1 cellular context compared by ENCODE assay signal in the genomic region with DNA sequence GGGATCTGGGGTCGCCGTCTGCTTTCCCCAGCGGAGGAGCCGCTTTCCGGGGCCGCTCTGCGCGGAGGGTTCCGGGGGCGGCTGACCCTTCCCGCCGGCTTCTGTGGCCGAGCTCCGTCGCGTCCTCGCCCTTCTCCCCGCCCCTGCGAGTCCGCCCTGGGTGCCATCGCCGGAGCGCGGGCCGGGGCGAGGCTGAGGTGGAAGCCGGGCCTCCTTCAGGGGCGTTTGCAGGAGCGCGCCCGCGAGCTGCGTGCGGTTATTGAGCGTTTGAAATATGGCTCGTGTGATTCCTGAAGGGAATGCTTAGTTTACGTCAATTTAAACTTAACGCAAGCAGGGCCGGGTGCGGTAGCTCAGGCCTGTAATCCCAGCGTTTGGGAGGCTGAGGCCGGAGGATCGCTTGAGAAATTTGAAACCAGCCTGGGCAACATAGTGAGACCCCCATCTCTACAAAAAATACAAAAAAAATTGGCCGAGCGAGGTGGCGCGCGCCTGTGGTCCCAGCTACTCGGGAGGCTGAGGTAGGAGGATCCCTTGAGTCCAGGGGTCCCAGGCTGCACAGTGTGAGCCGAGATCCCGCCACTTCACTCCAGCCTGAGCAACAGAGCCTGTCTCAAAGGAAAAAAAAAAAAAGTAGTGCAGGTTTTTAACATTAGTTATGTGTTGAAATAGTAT.
TF ChIP-seq lines count a peak whose summit lies in the region.

No MANE protein-coding gene starts in this region.

TF ChIP-seq in HEK293, 187 proteins besides CTCF, POLR2A, EP300 and RAD21 (continued from another document):
- TF ChIP-seq REST (tag by site-specific recombination; IDR thresholded peaks at IDR 0.05) = 0 out of 2 replicates have a peak, but pooled peaks have one; percentile 24
- no peak for TF ChIP-seq ZNF626 (tag by site-specific recombination; IDR thresholded peaks at IDR 0.05)
- TF ChIP-seq ZNF76 (tag by site-specific recombination; IDR thresholded peaks at IDR 0.05; ENCODE audit: borderline replicate concordance, low read depth) = no peak
- no peak for TF ChIP-seq ZNF747 (tag by site-specific recombination; IDR thresholded peaks at IDR 0.05)
- TF ChIP-seq ZNF585B (tag by site-specific recombination; IDR thresholded peaks at IDR 0.05) = no peak
- TF ChIP-seq, protein P1, sequence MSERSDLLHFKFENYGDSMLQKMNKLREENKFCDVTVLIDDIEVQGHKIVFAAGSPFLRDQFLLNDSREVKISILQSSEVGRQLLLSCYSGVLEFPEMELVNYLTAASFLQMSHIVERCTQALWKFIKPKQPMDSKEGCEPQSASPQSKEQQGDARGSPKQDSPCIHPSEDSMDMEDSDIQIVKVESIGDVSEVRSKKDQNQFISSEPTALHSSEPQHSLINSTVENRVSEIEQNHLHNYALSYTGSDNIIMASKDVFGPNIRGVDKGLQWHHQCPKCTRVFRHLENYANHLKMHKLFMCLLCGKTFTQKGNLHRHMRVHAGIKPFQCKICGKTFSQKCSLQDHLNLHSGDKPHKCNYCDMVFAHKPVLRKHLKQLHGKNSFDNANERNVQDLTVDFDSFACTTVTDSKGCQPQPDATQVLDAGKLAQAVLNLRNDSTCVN (tag by site-specific recombination; optimal IDR thresholded peaks at IDR 0.05) = peak; percentile 89
- peak; percentile 56 for TF ChIP-seq ZBTB17 (tag by site-specific recombination; IDR thresholded peaks at IDR 0.05)
- no peak for TF ChIP-seq IKZF3 (tag by site-specific recombination; IDR thresholded peaks at IDR 0.05)
- TF ChIP-seq, protein P2, sequence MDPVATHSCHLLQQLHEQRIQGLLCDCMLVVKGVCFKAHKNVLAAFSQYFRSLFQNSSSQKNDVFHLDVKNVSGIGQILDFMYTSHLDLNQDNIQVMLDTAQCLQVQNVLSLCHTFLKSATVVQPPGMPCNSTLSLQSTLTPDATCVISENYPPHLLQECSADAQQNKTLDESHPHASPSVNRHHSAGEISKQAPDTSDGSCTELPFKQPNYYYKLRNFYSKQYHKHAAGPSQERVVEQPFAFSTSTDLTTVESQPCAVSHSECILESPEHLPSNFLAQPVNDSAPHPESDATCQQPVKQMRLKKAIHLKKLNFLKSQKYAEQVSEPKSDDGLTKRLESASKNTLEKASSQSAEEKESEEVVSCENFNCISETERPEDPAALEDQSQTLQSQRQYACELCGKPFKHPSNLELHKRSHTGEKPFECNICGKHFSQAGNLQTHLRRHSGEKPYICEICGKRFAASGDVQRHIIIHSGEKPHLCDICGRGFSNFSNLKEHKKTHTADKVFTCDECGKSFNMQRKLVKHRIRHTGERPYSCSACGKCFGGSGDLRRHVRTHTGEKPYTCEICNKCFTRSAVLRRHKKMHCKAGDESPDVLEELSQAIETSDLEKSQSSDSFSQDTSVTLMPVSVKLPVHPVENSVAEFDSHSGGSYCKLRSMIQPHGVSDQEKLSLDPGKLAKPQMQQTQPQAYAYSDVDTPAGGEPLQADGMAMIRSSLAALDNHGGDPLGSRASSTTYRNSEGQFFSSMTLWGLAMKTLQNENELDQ (tag by site-specific recombination; IDR thresholded peaks at IDR 0.05; ENCODE audit: low read depth) = no peak
- TF ChIP-seq ZBTB20 (tag by site-specific recombination; IDR thresholded peaks at IDR 0.05) = peak; percentile 38; the same call in 1 of the 2 replicates
- no peak for TF ChIP-seq ZNF169 (tag by site-specific recombination; IDR thresholded peaks at IDR 0.05)
- TF ChIP-seq MYNN (tag by site-specific recombination; IDR thresholded peaks at IDR 0.05; ENCODE audit: borderline replicate concordance) = no peak
- 0 out of 2 replicates have a peak, but pooled peaks have one; percentile 39 for TF ChIP-seq ZNF600 (tag by site-specific recombination; IDR thresholded peaks at IDR 0.05)
- TF ChIP-seq, protein P3, sequence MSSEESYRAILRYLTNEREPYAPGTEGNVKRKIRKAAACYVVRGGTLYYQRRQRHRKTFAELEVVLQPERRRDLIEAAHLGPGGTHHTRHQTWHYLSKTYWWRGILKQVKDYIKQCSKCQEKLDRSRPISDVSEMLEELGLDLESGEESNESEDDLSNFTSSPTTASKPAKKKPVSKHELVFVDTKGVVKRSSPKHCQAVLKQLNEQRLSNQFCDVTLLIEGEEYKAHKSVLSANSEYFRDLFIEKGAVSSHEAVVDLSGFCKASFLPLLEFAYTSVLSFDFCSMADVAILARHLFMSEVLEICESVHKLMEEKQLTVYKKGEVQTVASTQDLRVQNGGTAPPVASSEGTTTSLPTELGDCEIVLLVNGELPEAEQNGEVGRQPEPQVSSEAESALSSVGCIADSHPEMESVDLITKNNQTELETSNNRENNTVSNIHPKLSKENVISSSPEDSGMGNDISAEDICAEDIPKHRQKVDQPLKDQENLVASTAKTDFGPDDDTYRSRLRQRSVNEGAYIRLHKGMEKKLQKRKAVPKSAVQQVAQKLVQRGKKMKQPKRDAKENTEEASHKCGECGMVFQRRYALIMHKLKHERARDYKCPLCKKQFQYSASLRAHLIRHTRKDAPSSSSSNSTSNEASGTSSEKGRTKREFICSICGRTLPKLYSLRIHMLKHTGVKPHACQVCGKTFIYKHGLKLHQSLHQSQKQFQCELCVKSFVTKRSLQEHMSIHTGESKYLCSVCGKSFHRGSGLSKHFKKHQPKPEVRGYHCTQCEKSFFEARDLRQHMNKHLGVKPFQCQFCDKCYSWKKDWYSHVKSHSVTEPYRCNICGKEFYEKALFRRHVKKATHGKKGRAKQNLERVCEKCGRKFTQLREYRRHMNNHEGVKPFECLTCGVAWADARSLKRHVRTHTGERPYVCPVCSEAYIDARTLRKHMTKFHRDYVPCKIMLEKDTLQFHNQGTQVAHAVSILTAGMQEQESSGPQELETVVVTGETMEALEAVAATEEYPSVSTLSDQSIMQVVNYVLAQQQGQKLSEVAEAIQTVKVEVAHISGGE (tag by site-specific recombination; conservative IDR thresholded peaks at IDR 0.05; ENCODE audit: low read depth) = peak; percentile 15; the same call in 1 of the 2 replicates
- no peak for TF ChIP-seq ZNF354C (tag by site-specific recombination; IDR thresholded peaks at IDR 0.05; ENCODE audit: borderline replicate concordance, low read depth)
- no peak for TF ChIP-seq ZNF155 (tag by site-specific recombination; IDR thresholded peaks at IDR 0.05)
- peak; percentile 71 for TF ChIP-seq SP2 (tag by site-specific recombination; IDR thresholded peaks at IDR 0.05)
- TF ChIP-seq ZNF426 (tag by site-specific recombination; IDR thresholded peaks at IDR 0.05) = no peak
- peak; percentile 35 for TF ChIP-seq ZIC2 (tag by site-specific recombination; IDR thresholded peaks at IDR 0.05)
- no peak for TF ChIP-seq GFI1B (tag by site-specific recombination; IDR thresholded peaks at IDR 0.05)
- TF ChIP-seq REPIN1 (tag by site-specific recombination; IDR thresholded peaks at IDR 0.05; ENCODE audit: low read depth) = peak; percentile 20; the same call in 1 of the 2 replicates
- peak; percentile 46; the same call in 1 of the 2 replicates for TF ChIP-seq ZEB2 (tag by site-specific recombination; IDR thresholded peaks at IDR 0.05)
- TF ChIP-seq ZNF121 (tag by site-specific recombination; IDR thresholded peaks at IDR 0.05) = peak; percentile 100
- peak; percentile 50; the same call in 1 of the 2 replicates for TF ChIP-seq KLF8 (tag by site-specific recombination; IDR thresholded peaks at IDR 0.05)
- TF ChIP-seq EGR2 (tag by site-specific recombination; IDR thresholded peaks at IDR 0.05; ENCODE audit: low read depth) = 0 out of 2 replicates have a peak, but pooled peaks have one; percentile 15
- 0 out of 2 replicates have a peak, but pooled peaks have one; percentile 54 for TF ChIP-seq ZNF501 (tag by site-specific recombination; IDR thresholded peaks at IDR 0.05)
- TF ChIP-seq ZNF776 (tag by site-specific recombination; IDR thresholded peaks at IDR 0.05; ENCODE audit: borderline replicate concordance) = no peak
- TF ChIP-seq ZNF18 (tag by site-specific recombination; IDR thresholded peaks at IDR 0.05) = peak; percentile 67
- no peak for TF ChIP-seq TSHZ1 (tag by site-specific recombination; IDR thresholded peaks at IDR 0.05; ENCODE audit: borderline replicate concordance)
- TF ChIP-seq ZBTB48 (tag by site-specific recombination; IDR thresholded peaks at IDR 0.05) = peak; percentile 64
- peak; percentile 53 for TF ChIP-seq ZXDB (tag by site-specific recombination; IDR thresholded peaks at IDR 0.05)
- peak; percentile 42; the same call in 1 of the 2 replicates for TF ChIP-seq ZNF335 (tag by site-specific recombination; conservative IDR thresholded peaks at IDR 0.05)
TF ChIP-seq in HEK293: peak in this region for 23.
